Comparison of ENCODE assay signal across 36 cellular contexts in the genomic region with DNA sequence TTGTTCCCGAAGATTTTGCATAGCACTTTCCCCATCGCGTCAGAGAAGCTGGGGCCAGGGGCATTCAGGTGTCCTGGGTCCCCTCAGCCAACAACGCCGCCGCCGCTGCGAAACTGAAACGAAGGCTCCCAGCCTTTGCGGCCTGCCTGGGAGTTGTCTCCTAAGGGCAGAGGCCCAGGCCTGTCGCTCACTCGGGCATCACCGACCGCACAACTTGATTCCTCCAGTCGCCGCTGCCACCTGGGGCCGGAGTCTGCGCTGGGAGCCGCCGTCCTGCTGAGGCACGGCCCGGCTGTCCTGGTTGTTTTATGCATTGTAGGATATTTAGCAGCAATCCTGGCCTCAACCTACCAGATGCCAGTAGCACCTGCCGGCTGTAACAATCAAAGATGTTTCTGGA. TPM values are rescaled to one million over a fixed set of nuclear protein-coding genes. Genes with fewer than 3 reads are reported as not detected.
"Had no signal": no experiment of that assay in that cellular context is flagged by ENCODE, and none has a peak within 500 bp of the region (broad histone marks: within the 10 kb centered on the region; RNA-seq: fewer than 3 reads in every experiment).

No MANE protein-coding gene starts in this region.

- H2AFZ ChIP-seq: neural progenitor cell, parathyroid adenoma had no signal

- H3K4me1 ChIP-seq: ascending aorta, neural progenitor cell, parathyroid adenoma, psoas muscle, testis, transverse colon had no signal

- H3K4me1 Mint-ChIP-seq: brain, neural progenitor cell had no signal

- H3K9me3 ChIP-seq: ascending aorta, gastrocnemius medialis, left ventricle myocardium inferior, psoas muscle, testis, transverse colon had no signal

- H3K27me3 Mint-ChIP-seq: activated CD4-positive, alpha-beta T cell treated with anti-CD3 and anti-CD28 coated beads, Interleukin-2, amount 10 ng/mL, durations not matched to agents 7 days and 5 days; activated T-helper 17 cell treated with anti-CD3 and anti-CD28 coated beads, Interleukin-2, amount 50 U/mL, for 72 hours had no signal

- H3K79me2 ChIP-seq: parathyroid adenoma had no signal

- H3K27me3 ChIP-seq: ascending aorta, cardiac muscle cell, dorsolateral prefrontal cortex, gastrocnemius medialis, neural progenitor cell, testis, transverse colon had no signal

- H3K36me3 ChIP-seq: cardiac muscle cell, neural progenitor cell, transverse colon, WERI-Rb-1 had no signal

- H3K4me3 ChIP-seq: ascending aorta, cardiac muscle cell, coronary artery, dorsolateral prefrontal cortex, gastrocnemius medialis, left ventricle myocardium inferior, lung, neural progenitor cell, psoas muscle, smooth muscle cell, testis, transverse colon had no signal

- H3K9ac ChIP-seq: neural progenitor cell, parathyroid adenoma had no signal

- H3K36me3 Mint-ChIP-seq: natural killer cell had no signal

- FAIRE-seq: TTC549 had no signal

- H3K4me2 ChIP-seq: neural progenitor cell, smooth muscle cell had no signal

- H3K4me3 Mint-ChIP-seq: activated CD4-positive, alpha-beta T cell treated with anti-CD3 and anti-CD28 coated beads, Interleukin-2, amount 10 ng/mL, durations not matched to agents 7 days and 5 days; brain; natural killer cell; neural progenitor cell had no signal

- H3K9me3 Mint-ChIP-seq: activated CD4-positive, alpha-beta T cell treated with anti-CD3 and anti-CD28 coated beads, Interleukin-2, amount 10 ng/mL, durations not matched to agents 7 days and 5 days; activated T-helper 17 cell treated with anti-CD3 and anti-CD28 coated beads, Interleukin-2, amount 50 U/mL, for 72 hours; brain; natural killer cell; neural progenitor cell had no signal

- ATAC-seq: activated naive CD4-positive, alpha-beta T cell treated with anti-CD3 and anti-CD28 coated beads, Interleukin-2, amount 50 U/mL, for 72 hours; activated T-helper 17 cell treated with anti-CD3 and anti-CD28 coated beads, Interleukin-2, amount 50 U/mL, for 72 hours; gastrocnemius medialis; natural killer cell; psoas muscle had no signal

- H3K27ac Mint-ChIP-seq: activated CD4-positive, alpha-beta T cell treated with anti-CD3 and anti-CD28 coated beads, Interleukin-2, amount 10 ng/mL, durations not matched to agents 7 days and 5 days; brain; natural killer cell; neural progenitor cell had no signal

- H3K27ac ChIP-seq: ascending aorta, cardiac muscle cell, coronary artery, dorsolateral prefrontal cortex, gastrocnemius medialis, left ventricle myocardium inferior, neural progenitor cell, parathyroid adenoma, psoas muscle, testis, transverse colon, WERI-Rb-1 had no signal

- DNase-seq: activated CD4-positive, alpha-beta T cell treated with anti-CD3 and anti-CD28 coated beads, Interleukin-2, amount 10 ng/mL, durations not matched to agents 7 days and 5 days; activated CD4-positive, CD25-positive, alpha-beta regulatory T cell treated with anti-CD3 and anti-CD28 coated beads, Interleukin-2, amount 50 U/mL, for 72 hours; activated CD8-positive, alpha-beta memory T cell treated with anti-CD3 and anti-CD28 coated beads, Interleukin-2, amount 50 U/mL, for 4 hours; activated gamma-delta T cell treated with Interleukin-2 at 50 U/mL for 16 hours; activated T-cell treated with anti-CD3 and anti-CD28 coated beads, Interleukin-2, amount 50 U/mL, for 1 hour; dorsolateral prefrontal cortex; effector memory CD4-positive, alpha-beta T cell; erythroblast; gastrocnemius medialis; glutamatergic neuron; islet precursor cell; left ventricle myocardium inferior; mesendoderm; natural killer cell; occipital lobe; psoas muscle; stimulated activated CD4-positive, alpha-beta T cell treated with anti-CD3 and anti-CD28 coated beads, Interleukin-1b, Interleukin-23, amount 100 ng/mL, for 48 hours; stimulated activated CD4-positive, alpha-beta T cell treated with anti-CD3 and anti-CD28 coated beads, Interleukin-4, amount 100 ng/mL, for 4 hours; stimulated activated CD8-positive, alpha-beta memory T cell treated with anti-CD3 and anti-CD28 coated beads, Interleukin-4, amount 100 ng/mL, for 48 hours; stimulated activated naive CD4-positive, alpha-beta T cell; T-helper 9 cell; testis; transverse colon; WERI-Rb-1 had no signal

RNA-seq across cellular contexts. Expression of a gene that starts 40.7 kb away (rescaled TPM):
- total RNA-seq: gastrocnemius medialis, left ventricle myocardium inferior, occipital lobe had no signal

RNA-seq across cellular contexts. Expression of a gene that starts 41.1 kb away (rescaled TPM):
- total RNA-seq: activated CD4-positive, alpha-beta T cell treated with anti-CD3 and anti-CD28 coated beads, Interleukin-2, amount 10 ng/mL, durations not matched to agents 7 days and 5 days; left ventricle myocardium inferior; smooth muscle cell; T-helper 1 cell treated with Interleukin-12 subunit alpha and Interleukin-12 subunit beta and Interleukin-4 antibody, amounts not matched to agents 30 ng/mL and 1 ng/mL, for 36 hours had no signal
